In genomic region chr13:59493436-59493965, GRCh38 we compare ENCODE assay signal across 18 cellular contexts.
"Had no signal": no experiment of that assay in that cellular context is flagged by ENCODE, and none has a peak within 500 bp of the region (broad histone marks: within the 10 kb centered on the region; RNA-seq: fewer than 3 reads in every experiment).

No MANE protein-coding gene starts in this region.

- H3K4me1 ChIP-seq: psoas muscle had no signal

- H3K27ac ChIP-seq: coronary artery, dorsolateral prefrontal cortex, gastrocnemius medialis, psoas muscle had no signal

- H3K36me3 ChIP-seq: gastrocnemius medialis, spleen, thyroid gland had no signal

- H3K4me3 Mint-ChIP-seq: immature natural killer cell; naive thymus-derived CD4-positive, alpha-beta T cell; nephron progenitor cell; stimulated activated naive B cell treated with anti-CD40 and anti-IgM and Interleukin-4, amounts not matched to agents 10 μg/mL and 1 μg/mL and 100 μg/mL, for 72 hours; type B pancreatic cell had no signal

- H3K27ac Mint-ChIP-seq: immature natural killer cell; naive thymus-derived CD4-positive, alpha-beta T cell; stimulated activated naive B cell treated with anti-CD40 and anti-IgM and Interleukin-4, amounts not matched to agents 10 μg/mL and 1 μg/mL and 100 μg/mL, for 72 hours; type B pancreatic cell had no signal

- H3K9me3 Mint-ChIP-seq: nephron progenitor cell, type B pancreatic cell had no signal

- H3K9me3 ChIP-seq: gastrocnemius medialis, psoas muscle, spleen, thyroid gland had no signal

- ATAC-seq: esophagus mucosa; gastrocnemius medialis; left colon; naive thymus-derived CD4-positive, alpha-beta T cell; psoas muscle; stimulated activated naive B cell treated with anti-CD40 and anti-IgM and Interleukin-4, amounts not matched to agents 10 μg/mL and 1 μg/mL and 100 μg/mL, for 72 hours had no signal

- H3K4me1 Mint-ChIP-seq: immature natural killer cell; stimulated activated naive B cell treated with anti-CD40 and anti-IgM and Interleukin-4, amounts not matched to agents 10 μg/mL and 1 μg/mL and 100 μg/mL, for 72 hours had no signal

- H3K4me3 ChIP-seq: coronary artery, dorsolateral prefrontal cortex, gastrocnemius medialis, psoas muscle, spleen, thyroid gland had no signal

- H3K27me3 ChIP-seq: gastrocnemius medialis, spleen, thyroid gland had no signal

- H3K27me3 Mint-ChIP-seq: stimulated activated naive B cell treated with anti-CD40 and anti-IgM and Interleukin-4, amounts not matched to agents 10 μg/mL and 1 μg/mL and 100 μg/mL, for 72 hours had no signal

- DNase-seq: dorsolateral prefrontal cortex; effector CD8-positive, alpha-beta T cell; gastrocnemius medialis; immature natural killer cell; kidney; left colon; mammary epithelial cell; naive thymus-derived CD4-positive, alpha-beta T cell; nephron progenitor cell; psoas muscle; spleen; stimulated activated CD4-positive, alpha-beta T cell treated with anti-CD3 and anti-CD28 coated beads, Interleukin-2, amount 100 ng/mL, for 24 hours; stimulated activated CD4-positive, alpha-beta T cell treated with anti-CD3 and anti-CD28 coated beads, Interleukin-4, amount 100 ng/mL, for 4 hours; stimulated activated naive B cell treated with anti-CD40 and anti-IgM and Interleukin-4, amounts not matched to agents 10 μg/mL and 1 μg/mL and 100 μg/mL, for 72 hours; thyroid gland had no signal

- H3K36me3 Mint-ChIP-seq: immature natural killer cell; naive thymus-derived CD4-positive, alpha-beta T cell; stimulated activated naive B cell treated with anti-CD40 and anti-IgM and Interleukin-4, amounts not matched to agents 10 μg/mL and 1 μg/mL and 100 μg/mL, for 72 hours; type B pancreatic cell had no signal
